In genomic region chr11:31509412-31510345, GRCh38 we compare ENCODE assay signal across 8 cellular contexts. TPM values are rescaled to one million over a fixed set of nuclear protein-coding genes. Genes with fewer than 3 reads are reported as not detected.
A peak's percentile ranks its signal among the peaks of the same experiment; 100 is the strongest.
DNase-seq lines count a peak whose midpoint lies in the region; ATAC-seq and TF ChIP-seq lines count a peak whose summit lies in the region.

TSS of gene ELP4 (plus strand) at chr11:31509767. CDS start at chr11:31509785, 18 bp downstream.
TSS of gene IMMP1L (minus strand) at chr11:31509622. CDS start at chr11:31463276, 46,346 bp downstream.

- peaks cover 3% of the 10 kb centered on the region for H3K36me3 Mint-ChIP-seq in activated naive CD8-positive, alpha-beta T cell treated with anti-CD3 and anti-CD28 coated beads, Interleukin-2, amount 10 ng/mL, durations not matched to agents 7 days and 5 days

- H3K4me3 ChIP-seq in SU-DHL-6 (ENCODE audit: insufficient read depth, low read length, poor library complexity, severe bottlenecking) (peak within 1 kb of the TSS; percentile 99), parathyroid adenoma (ENCODE audit: low read depth, low read length) (peak within 1 kb of the TSS; percentile 95), tibial nerve (peak within 1 kb of the TSS; percentile 64 to 98 (median 84))

- H3K9ac ChIP-seq in SU-DHL-6 (ENCODE audit: low read length) (peak within 1 kb of the TSS; percentile 91), parathyroid adenoma (no peak within 1 kb of the TSS)

- 1% methylated on average over 40 to 44 of the region's 47 CpGs for WGBS in tibial nerve, 2 donors

- intact Hi-C loops in Right ventricle myocardium superior (cut with DNase I): no loop called here

- H3K9me3 Mint-ChIP-seq in activated naive CD8-positive, alpha-beta T cell treated with anti-CD3 and anti-CD28 coated beads, Interleukin-2, amount 10 ng/mL, durations not matched to agents 7 days and 5 days: no peaks in the 10 kb centered on the region

- peaks cover 24% of the 10 kb centered on the region for H3K4me1 Mint-ChIP-seq in activated naive CD8-positive, alpha-beta T cell treated with anti-CD3 and anti-CD28 coated beads, Interleukin-2, amount 10 ng/mL, durations not matched to agents 7 days and 5 days

- H3K27ac ChIP-seq in SU-DHL-6 (ENCODE audit: low read depth, low read length) (peak within 1 kb of the TSS; percentile 50), parathyroid adenoma (peak within 1 kb of the TSS; percentile 60), tibial nerve (peak within 1 kb of the TSS; percentile 83 to 89 (median 88))

- H2AFZ ChIP-seq in SU-DHL-6 (ENCODE audit: low read depth, low read length, severe bottlenecking): peak within 1 kb of the TSS; percentile 99
- peak within 1 kb of the TSS; percentile 87 for H2AFZ ChIP-seq in parathyroid adenoma

- POLR2A ChIA-PET in activated naive CD8-positive, alpha-beta T cell treated with anti-CD3 and anti-CD28 coated beads, Interleukin-2, amount 10 ng/mL, durations not matched to agents 7 days and 5 days (lab: Charles Lee): interaction anchor here (0.5 kb wide), 1 partner anchor 110 kb away, joined by 3 read pairs; no protein-coding TSS in a partner anchor

- H3K27me3 Mint-ChIP-seq in activated naive CD8-positive, alpha-beta T cell treated with anti-CD3 and anti-CD28 coated beads, Interleukin-2, amount 10 ng/mL, durations not matched to agents 7 days and 5 days: no peaks in the 10 kb centered on the region

- H3F3A ChIP-seq in SU-DHL-6 (ENCODE audit: insufficient read depth): no peaks in the 10 kb centered on the region

- peak within 1 kb of the TSS; percentile 95 for H3K4me3 Mint-ChIP-seq in activated naive CD8-positive, alpha-beta T cell treated with anti-CD3 and anti-CD28 coated beads, Interleukin-2, amount 10 ng/mL, durations not matched to agents 7 days and 5 days

- TF ChIP-seq POLR2A in GM10847 (IDR thresholded peaks at IDR 0.05; ENCODE audit: extremely low read depth, insufficient read length): peak; percentile 77
- TF ChIP-seq POLR2A in tibial nerve (IDR thresholded peaks at IDR 0.05): peak; percentile 18 to 73

- DNase-seq in NCI-H128 (lab: John Stamatoyannopoulos, UW; ENCODE audit: unreplicated experiment): peak; percentile 94
- DNase-seq in activated naive CD8-positive, alpha-beta T cell treated with anti-CD3 and anti-CD28 coated beads, Interleukin-2, amount 10 ng/mL, durations not matched to agents 7 days and 5 days: peak; percentile 89
- DNase-seq in Right ventricle myocardium superior: peak; percentile 96
- peak; percentile 95 to 98 for DNase-seq in tibial nerve (ENCODE audit: low spot score in 2 of 2)

- no peaks in the 10 kb centered on the region for H3K9me3 ChIP-seq in SU-DHL-6 (ENCODE audit: insufficient read depth, low read length)
- no peaks in the 10 kb centered on the region for H3K9me3 ChIP-seq in parathyroid adenoma (ENCODE audit: control insufficient read depth, low read length)
- no peaks in the 10 kb centered on the region for H3K9me3 ChIP-seq in tibial nerve

- H4K20me1 ChIP-seq in SU-DHL-6 (ENCODE audit: low read depth, low read length): no peaks in the 10 kb centered on the region; the same call in 1 of the 2 replicates

- peak in 1 of 2 donors; percentile 82 for TF ChIP-seq EP300 in tibial nerve (IDR thresholded peaks at IDR 0.05)

- no peaks in the 10 kb centered on the region for H3K9me2 ChIP-seq in SU-DHL-6 (replicated peaks; ENCODE audit: insufficient read depth, low read length)

- H3K79me2 ChIP-seq in SU-DHL-6 (ENCODE audit: insufficient read depth, low read length): peaks cover 71% of the 10 kb centered on the region
- peaks cover 7% of the 10 kb centered on the region for H3K79me2 ChIP-seq in parathyroid adenoma

- H3K36me3 ChIP-seq in SU-DHL-6 (ENCODE audit: low read length): peaks cover 2% of the 10 kb centered on the region; the same call in 1 of the 2 replicates
- no peaks in the 10 kb centered on the region for H3K36me3 ChIP-seq in parathyroid adenoma (ENCODE audit: control insufficient read depth, insufficient read depth, low read length)
- no peaks in the 10 kb centered on the region for H3K36me3 ChIP-seq in tibial nerve

- no peaks in the 10 kb centered on the region for H3K27me3 ChIP-seq in SU-DHL-6 (ENCODE audit: low read length)
- H3K27me3 ChIP-seq in parathyroid adenoma (ENCODE audit: control insufficient read depth, insufficient read depth, low read length): no peaks in the 10 kb centered on the region
- no peaks in the 10 kb centered on the region for H3K27me3 ChIP-seq in tibial nerve

- H3K4me1 ChIP-seq in parathyroid adenoma: peaks cover 2% of the 10 kb centered on the region
- peaks cover 0 to 33% (median 7%) of the 10 kb centered on the region in 4 donors for H3K4me1 ChIP-seq in tibial nerve

- peak within 1 kb of the TSS; percentile 95 for H3K27ac Mint-ChIP-seq in activated naive CD8-positive, alpha-beta T cell treated with anti-CD3 and anti-CD28 coated beads, Interleukin-2, amount 10 ng/mL, durations not matched to agents 7 days and 5 days

- ATAC-seq in HG02678 (IDR thresholded peaks at IDR 0.05; ENCODE audit: unreplicated experiment): peak; percentile 100
- ATAC-seq in activated naive CD8-positive, alpha-beta T cell treated with anti-CD3 and anti-CD28 coated beads, Interleukin-2, amount 10 ng/mL, durations not matched to agents 7 days and 5 days (ENCODE audit: low read depth): peak; percentile 100
- ATAC-seq in Right ventricle myocardium superior (ENCODE audit: poor library complexity): peak; percentile 100

- peak within 1 kb of the TSS; percentile 98 for H3K4me2 ChIP-seq in SU-DHL-6 (ENCODE audit: low read depth, low read length, poor library complexity, severe bottlenecking)
- H3K4me2 ChIP-seq in parathyroid adenoma (ENCODE audit: low read length): peak within 1 kb of the TSS; percentile 77

- no peak for TF ChIP-seq CTCF in SU-DHL-6 (IDR thresholded peaks at IDR 0.05; ENCODE audit: insufficient read depth, low read length, poor library complexity, severe bottlenecking)
- no peak for TF ChIP-seq CTCF in parathyroid adenoma (IDR thresholded peaks at IDR 0.05)
- peak in 2 of 5 experiments; percentile 6 to 18 for TF ChIP-seq CTCF in tibial nerve (IDR thresholded peaks at IDR 0.05)

RNA-seq across cellular contexts. Expression of gene ELP4, which starts in this region (rescaled TPM):
- total RNA-seq in activated naive CD8-positive, alpha-beta T cell treated with anti-CD3 and anti-CD28 coated beads, Interleukin-2, amount 10 ng/mL, durations not matched to agents 7 days and 5 days: 10 to 100 TPM; 20.7 to 25.1 TPM
- total RNA-seq in Right ventricle myocardium superior (14.7 TPM), tibial nerve (10 to 100 TPM; 19.2 to 32.1 (median 29.7) TPM)

RNA-seq across cellular contexts. Expression of gene IMMP1L, which starts in this region (rescaled TPM):
- 10 to 100 TPM; 16.5 to 16.7 TPM for total RNA-seq in activated naive CD8-positive, alpha-beta T cell treated with anti-CD3 and anti-CD28 coated beads, Interleukin-2, amount 10 ng/mL, durations not matched to agents 7 days and 5 days
- total RNA-seq in Right ventricle myocardium superior: 20.3 TPM
- 100 to 1,000 TPM in 1 of 4 donors, 10 to 100 TPM in 3; 22.5 to 119 (median 37.5) TPM for total RNA-seq in tibial nerve

Comparison
In these comparisons a context has a peak if more than half of its experiments do, and no peak if none do; other contexts are left out.
1. Peak in every context shown above with its lines: DNase-seq, ATAC-seq, H3K4me3 ChIP-seq and H3K27ac ChIP-seq.